In the genomic region with DNA sequence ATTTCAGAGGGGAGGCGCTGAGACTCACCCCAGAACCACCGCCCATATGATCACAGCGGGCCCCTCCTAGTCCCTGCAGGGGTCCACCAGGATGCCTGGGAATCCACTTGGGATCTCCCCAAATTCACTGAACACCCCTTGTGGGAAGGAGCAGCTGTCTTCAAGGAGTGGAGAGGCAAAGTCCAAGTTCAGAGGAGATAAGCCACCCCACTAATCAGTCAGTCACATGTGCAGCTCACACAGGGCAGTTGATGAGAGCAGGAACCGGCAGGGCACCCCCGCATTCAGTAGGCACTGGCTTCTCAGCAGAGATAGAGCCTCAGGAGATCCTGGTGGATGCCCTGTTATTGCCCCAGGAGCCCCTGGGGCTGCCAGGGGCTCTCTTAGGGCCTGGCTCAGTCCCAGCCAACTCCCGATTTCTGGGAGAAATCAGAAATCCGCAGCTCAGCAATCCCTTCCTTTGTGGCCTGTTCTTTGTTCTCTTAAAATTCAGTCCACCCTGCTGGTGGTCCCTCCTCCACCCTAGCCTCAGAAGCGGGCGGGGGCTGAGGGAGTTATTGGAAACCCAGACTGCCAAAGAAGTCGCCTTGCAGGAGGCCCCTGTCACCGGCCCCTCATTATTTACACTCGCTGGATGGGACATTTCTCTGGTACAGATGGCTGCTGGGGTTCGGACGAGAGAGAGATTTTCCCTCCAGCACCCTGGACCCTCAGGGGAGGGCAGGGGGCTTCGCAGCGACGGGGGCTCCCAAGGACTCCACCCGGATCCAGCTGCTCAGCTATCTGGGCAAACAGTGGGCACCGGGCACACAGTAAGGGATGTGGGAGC, we compare ENCODE assay signal across 8 cellular contexts. TPM values are rescaled to one million over a fixed set of nuclear protein-coding genes. Genes with fewer than 3 reads are reported as not detected.
DNase-seq lines count a peak whose midpoint lies in the region; ATAC-seq and TF ChIP-seq lines count a peak whose summit lies in the region.

No MANE protein-coding gene starts in this region.

- H3K36me3 ChIP-seq in GM23338 (ENCODE audit: insufficient read depth) (no peaks in the 10 kb centered on the region), SJSA1 (peaks cover 50% of the 10 kb centered on the region), neuron (ENCODE audit: insufficient read depth, low read length) (no peaks in the 10 kb centered on the region)

- H3K27me3 ChIP-seq in GM23338 (ENCODE audit: insufficient read depth), result peaks cover 17% of the 10 kb centered on the region
- H3K27me3 ChIP-seq in SJSA1 (replicated peaks), result no peaks in the 10 kb centered on the region
- H3K27me3 ChIP-seq in neuron (ENCODE audit: insufficient read depth, low read length), result no peaks in the 10 kb centered on the region

- H3K4me3 ChIP-seq in GM23338, result peak overlapping the region; percentile 92
- peak overlapping the region; percentile 94 for H3K4me3 ChIP-seq in SJSA1
- peak overlapping the region; percentile 95 for H3K4me3 ChIP-seq in epithelial cell of esophagus (ENCODE audit: low read length)
- H3K4me3 ChIP-seq in neuron (ENCODE audit: low read length), result peak overlapping the region; percentile 98

- no peaks in the 10 kb centered on the region for H4K20me1 ChIP-seq in GM23338 (replicated peaks; ENCODE audit: insufficient read depth)

- no peaks in the 10 kb centered on the region for H3K9me2 ChIP-seq in GM23338 (ENCODE audit: insufficient read depth)

- H3K9me3 ChIP-seq in SJSA1 (replicated peaks) (0 out of 2 replicates have a peak, but pooled peaks cover 5% of the 10 kb centered on the region), neuron (ENCODE audit: low read length) (no peaks in the 10 kb centered on the region)

- ATAC-seq in GM23338 (peak; percentile 1; the same call in 2 of the 3 replicates), GM18517 (IDR thresholded peaks at IDR 0.05; ENCODE audit: unreplicated experiment) (no peak)

- H3K27me3 Mint-ChIP-seq in GM23338 (ENCODE audit: insufficient read depth, low read depth, poor library complexity), result peaks cover 25% of the 10 kb centered on the region

- H3K9me3 Mint-ChIP-seq in GM23338, result no peaks in the 10 kb centered on the region; the same call in 2 of the 3 replicates

- peaks cover 34% of the 10 kb centered on the region for H3K79me2 ChIP-seq in GM23338 (replicated peaks; ENCODE audit: insufficient read depth)

- H3K4me2 ChIP-seq in GM23338, result peak overlapping the region; percentile 100

- no peak for TF ChIP-seq CTCF in GM23338 (conservative IDR thresholded peaks at IDR 0.05; ENCODE audit: low read depth in 2 of 2)
- no peak for TF ChIP-seq CTCF in epithelial cell of esophagus (IDR thresholded peaks at IDR 0.05; ENCODE audit: insufficient read depth, low read depth, low read length, missing control alignments)

- 0 out of 2 replicates have a peak overlapping the region, but pooled peaks have one; percentile 63 for H3K27ac ChIP-seq in GM23338 (ENCODE audit: low read depth)
- peak overlapping the region; percentile 91 for H3K27ac ChIP-seq in SJSA1

- no peak overlapping the region; the same call in 1 of the 2 replicates for H3K27ac Mint-ChIP-seq in GM23338

- peak overlapping the region; percentile 93 for H3K4me3 Mint-ChIP-seq in GM23338

- H3K4me1 ChIP-seq in GM23338 (ENCODE audit: insufficient read depth) (peaks cover 46% of the 10 kb centered on the region), SJSA1 (replicated peaks) (peaks cover 69% of the 10 kb centered on the region), neuron (ENCODE audit: insufficient read depth, low read length) (peaks cover 27% of the 10 kb centered on the region)

- H3K36me3 Mint-ChIP-seq in GM23338 (ENCODE audit: low read depth), result 0 out of 3 replicates have a peak, but pooled peaks cover 2% of the 10 kb centered on the region

- peak overlapping the region; percentile 85 for H2AFZ ChIP-seq in GM23338
- H2AFZ ChIP-seq in neuron (ENCODE audit: low read depth, low read length), result peak overlapping the region; percentile 19

- DNase-seq in GM23338 (ENCODE audit: low spot score) (peak; percentile 39), SJSA1 (ENCODE audit: low read depth in 1 of 2, low spot score in 2 of 2) (peak in 1 of 2 experiments; percentile 73), epithelial cell of esophagus (ENCODE audit: low read depth) (no peak), hepatic stellate cell (ENCODE audit: low spot score) (no peak), occipital lobe (lab: John Stamatoyannopoulos, UW) (no peak), cortex of kidney (lab: John Stamatoyannopoulos, UW) (no peak)

- H3F3A ChIP-seq in GM23338 (replicated peaks; ENCODE audit: low read depth), result peaks cover 6% of the 10 kb centered on the region; the same call in 1 of the 2 replicates

- peaks cover 38% of the 10 kb centered on the region for H3K4me1 Mint-ChIP-seq in GM23338

TF ChIP-seq in GM23338, 12 proteins besides CTCF, POLR2A, EP300 and RAD21 (continues in another document):
- TF ChIP-seq POLR2AphosphoS5 (IDR thresholded peaks at IDR 0.05; ENCODE audit: low read depth) (no peak), JUNB (IDR thresholded peaks at IDR 0.05; ENCODE audit: unreplicated experiment) (no peak), EZH2phosphoT487 (IDR thresholded peaks at IDR 0.05; ENCODE audit: unreplicated experiment) (no peak), NANOG (IDR thresholded peaks at IDR 0.05; ENCODE audit: borderline replicate concordance) (no peak)
- TF ChIP-seq, protein P1, sequence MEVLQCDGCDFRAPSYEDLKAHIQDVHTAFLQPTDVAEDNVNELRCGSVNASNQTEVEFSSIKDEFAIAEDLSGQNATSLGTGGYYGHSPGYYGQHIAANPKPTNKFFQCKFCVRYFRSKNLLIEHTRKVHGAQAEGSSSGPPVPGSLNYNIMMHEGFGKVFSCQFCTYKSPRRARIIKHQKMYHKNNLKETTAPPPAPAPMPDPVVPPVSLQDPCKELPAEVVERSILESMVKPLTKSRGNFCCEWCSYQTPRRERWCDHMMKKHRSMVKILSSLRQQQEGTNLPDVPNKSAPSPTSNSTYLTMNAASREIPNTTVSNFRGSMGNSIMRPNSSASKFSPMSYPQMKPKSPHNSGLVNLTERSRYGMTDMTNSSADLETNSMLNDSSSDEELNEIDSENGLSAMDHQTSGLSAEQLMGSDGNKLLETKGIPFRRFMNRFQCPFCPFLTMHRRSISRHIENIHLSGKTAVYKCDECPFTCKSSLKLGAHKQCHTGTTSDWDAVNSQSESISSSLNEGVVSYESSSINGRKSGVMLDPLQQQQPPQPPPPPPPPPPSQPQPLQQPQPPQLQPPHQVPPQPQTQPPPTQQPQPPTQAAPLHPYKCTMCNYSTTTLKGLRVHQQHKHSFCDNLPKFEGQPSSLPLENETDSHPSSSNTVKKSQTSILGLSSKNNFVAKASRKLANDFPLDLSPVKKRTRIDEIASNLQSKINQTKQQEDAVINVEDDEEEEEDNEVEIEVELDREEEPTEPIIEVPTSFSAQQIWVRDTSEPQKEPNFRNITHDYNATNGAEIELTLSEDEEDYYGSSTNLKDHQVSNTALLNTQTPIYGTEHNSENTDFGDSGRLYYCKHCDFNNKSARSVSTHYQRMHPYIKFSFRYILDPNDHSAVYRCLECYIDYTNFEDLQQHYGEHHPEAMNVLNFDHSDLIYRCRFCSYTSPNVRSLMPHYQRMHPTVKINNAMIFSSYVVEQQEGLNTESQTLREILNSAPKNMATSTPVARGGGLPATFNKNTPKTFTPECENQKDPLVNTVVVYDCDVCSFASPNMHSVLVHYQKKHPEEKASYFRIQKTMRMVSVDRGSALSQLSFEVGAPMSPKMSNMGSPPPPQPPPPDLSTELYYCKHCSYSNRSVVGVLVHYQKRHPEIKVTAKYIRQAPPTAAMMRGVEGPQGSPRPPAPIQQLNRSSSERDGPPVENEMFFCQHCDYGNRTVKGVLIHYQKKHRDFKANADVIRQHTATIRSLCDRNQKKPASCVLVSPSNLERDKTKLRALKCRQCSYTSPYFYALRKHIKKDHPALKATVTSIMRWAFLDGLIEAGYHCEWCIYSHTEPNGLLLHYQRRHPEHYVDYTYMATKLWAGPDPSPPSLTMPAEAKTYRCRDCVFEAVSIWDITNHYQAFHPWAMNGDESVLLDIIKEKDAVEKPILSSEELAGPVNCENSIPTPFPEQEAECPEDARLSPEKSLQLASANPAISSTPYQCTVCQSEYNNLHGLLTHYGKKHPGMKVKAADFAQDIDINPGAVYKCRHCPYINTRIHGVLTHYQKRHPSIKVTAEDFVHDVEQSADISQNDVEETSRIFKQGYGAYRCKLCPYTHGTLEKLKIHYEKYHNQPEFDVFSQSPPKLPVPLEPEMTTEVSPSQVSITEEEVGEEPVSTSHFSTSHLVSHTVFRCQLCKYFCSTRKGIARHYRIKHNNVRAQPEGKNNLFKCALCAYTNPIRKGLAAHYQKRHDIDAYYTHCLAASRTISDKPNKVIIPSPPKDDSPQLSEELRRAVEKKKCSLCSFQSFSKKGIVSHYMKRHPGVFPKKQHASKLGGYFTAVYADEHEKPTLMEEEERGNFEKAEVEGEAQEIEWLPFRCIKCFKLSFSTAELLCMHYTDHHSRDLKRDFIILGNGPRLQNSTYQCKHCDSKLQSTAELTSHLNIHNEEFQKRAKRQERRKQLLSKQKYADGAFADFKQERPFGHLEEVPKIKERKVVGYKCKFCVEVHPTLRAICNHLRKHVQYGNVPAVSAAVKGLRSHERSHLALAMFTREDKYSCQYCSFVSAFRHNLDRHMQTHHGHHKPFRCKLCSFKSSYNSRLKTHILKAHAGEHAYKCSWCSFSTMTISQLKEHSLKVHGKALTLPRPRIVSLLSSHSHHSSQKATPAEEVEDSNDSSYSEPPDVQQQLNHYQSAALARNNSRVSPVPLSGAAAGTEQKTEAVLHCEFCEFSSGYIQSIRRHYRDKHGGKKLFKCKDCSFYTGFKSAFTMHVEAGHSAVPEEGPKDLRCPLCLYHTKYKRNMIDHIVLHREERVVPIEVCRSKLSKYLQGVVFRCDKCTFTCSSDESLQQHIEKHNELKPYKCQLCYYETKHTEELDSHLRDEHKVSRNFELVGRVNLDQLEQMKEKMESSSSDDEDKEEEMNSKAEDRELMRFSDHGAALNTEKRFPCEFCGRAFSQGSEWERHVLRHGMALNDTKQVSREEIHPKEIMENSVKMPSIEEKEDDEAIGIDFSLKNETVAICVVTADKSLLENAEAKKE (CRISPR knock-in tag; IDR thresholded peaks at IDR 0.05), result no peak

RNA-seq across cellular contexts. Expression of a gene that starts 1.9 kb away (rescaled TPM):
- total RNA-seq in GM23338 (2014; rRNA removed; shearing (Covaris generic)), result 16.2 and 19.9 TPM in 2 replicates
- polyA plus RNA-seq in GM23338 (2016; fragmentation: Nextera tagmentation; extraction: Ambion mirVana), result 4.1 and 4.4 TPM in 2 replicates
- 55.2 and 76.1 TPM in 2 replicates for total RNA-seq in SJSA1 (2014; rRNA removed; shearing (Covaris generic))
- total RNA-seq in occipital lobe, result 84.2 TPM

RNA-seq across cellular contexts. Expression of a gene that starts 48.3 kb away (rescaled TPM):
- total RNA-seq in GM23338 (2014; rRNA removed; shearing (Covaris generic)), result not detected in 2 replicates
- not detected in 2 replicates for polyA plus RNA-seq in GM23338 (2016; fragmentation: Nextera tagmentation; extraction: Ambion mirVana)
- 0.21 TPM in 1 of 2 replicates, not detected in the other for total RNA-seq in SJSA1 (2014; rRNA removed; shearing (Covaris generic))
- not detected for total RNA-seq in occipital lobe
